Comparison of ENCODE assay signal across 1 cellular context in the genomic region with DNA sequence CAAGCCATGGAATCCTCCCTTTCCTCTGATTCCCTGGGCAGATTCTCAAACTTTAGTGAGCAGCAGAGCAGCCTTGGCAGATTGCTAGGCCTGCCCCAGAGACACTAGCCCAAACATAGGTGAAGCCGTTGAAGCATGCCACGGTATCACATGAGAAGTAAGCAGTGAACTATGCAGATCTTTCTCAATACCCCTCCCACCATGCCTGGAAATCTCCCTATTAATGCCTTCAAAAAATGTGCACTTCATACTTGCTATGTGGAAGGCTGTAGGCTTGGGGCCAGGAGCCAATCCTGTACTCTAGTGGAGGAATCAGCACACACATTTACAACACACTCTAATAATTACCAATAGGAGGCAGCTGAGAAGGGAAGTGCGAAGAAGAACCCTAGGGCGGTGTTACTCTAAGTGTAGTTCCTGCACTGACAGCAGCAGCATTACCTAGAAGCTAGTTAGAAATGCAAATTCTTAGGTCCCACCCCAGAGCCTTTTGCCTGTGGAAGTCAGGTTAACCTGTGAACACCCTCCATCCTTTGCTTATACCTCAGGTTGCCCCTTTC.
TF ChIP-seq lines count a peak whose summit lies in the region.

No MANE protein-coding gene starts in this region.

TF ChIP-seq in K562, 482 proteins besides CTCF, POLR2A, EP300 and RAD21 (continued from another document):
- TF ChIP-seq, protein P1, sequence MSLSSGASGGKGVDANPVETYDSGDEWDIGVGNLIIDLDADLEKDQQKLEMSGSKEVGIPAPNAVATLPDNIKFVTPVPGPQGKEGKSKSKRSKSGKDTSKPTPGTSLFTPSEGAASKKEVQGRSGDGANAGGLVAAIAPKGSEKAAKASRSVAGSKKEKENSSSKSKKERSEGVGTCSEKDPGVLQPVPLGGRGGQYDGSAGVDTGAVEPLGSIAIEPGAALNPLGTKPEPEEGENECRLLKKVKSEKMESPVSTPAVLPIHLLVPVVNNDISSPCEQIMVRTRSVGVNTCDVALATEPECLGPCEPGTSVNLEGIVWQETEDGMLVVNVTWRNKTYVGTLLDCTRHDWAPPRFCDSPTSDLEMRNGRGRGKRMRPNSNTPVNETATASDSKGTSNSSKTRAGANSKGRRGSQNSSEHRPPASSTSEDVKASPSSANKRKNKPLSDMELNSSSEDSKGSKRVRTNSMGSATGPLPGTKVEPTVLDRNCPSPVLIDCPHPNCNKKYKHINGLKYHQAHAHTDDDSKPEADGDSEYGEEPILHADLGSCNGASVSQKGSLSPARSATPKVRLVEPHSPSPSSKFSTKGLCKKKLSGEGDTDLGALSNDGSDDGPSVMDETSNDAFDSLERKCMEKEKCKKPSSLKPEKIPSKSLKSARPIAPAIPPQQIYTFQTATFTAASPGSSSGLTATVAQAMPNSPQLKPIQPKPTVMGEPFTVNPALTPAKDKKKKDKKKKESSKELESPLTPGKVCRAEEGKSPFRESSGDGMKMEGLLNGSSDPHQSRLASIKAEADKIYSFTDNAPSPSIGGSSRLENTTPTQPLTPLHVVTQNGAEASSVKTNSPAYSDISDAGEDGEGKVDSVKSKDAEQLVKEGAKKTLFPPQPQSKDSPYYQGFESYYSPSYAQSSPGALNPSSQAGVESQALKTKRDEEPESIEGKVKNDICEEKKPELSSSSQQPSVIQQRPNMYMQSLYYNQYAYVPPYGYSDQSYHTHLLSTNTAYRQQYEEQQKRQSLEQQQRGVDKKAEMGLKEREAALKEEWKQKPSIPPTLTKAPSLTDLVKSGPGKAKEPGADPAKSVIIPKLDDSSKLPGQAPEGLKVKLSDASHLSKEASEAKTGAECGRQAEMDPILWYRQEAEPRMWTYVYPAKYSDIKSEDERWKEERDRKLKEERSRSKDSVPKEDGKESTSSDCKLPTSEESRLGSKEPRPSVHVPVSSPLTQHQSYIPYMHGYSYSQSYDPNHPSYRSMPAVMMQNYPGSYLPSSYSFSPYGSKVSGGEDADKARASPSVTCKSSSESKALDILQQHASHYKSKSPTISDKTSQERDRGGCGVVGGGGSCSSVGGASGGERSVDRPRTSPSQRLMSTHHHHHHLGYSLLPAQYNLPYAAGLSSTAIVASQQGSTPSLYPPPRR (CRISPR knock-in tag; IDR thresholded peaks at IDR 0.05; ENCODE audit: borderline replicate concordance), result no peak
- TF ChIP-seq, protein P2, sequence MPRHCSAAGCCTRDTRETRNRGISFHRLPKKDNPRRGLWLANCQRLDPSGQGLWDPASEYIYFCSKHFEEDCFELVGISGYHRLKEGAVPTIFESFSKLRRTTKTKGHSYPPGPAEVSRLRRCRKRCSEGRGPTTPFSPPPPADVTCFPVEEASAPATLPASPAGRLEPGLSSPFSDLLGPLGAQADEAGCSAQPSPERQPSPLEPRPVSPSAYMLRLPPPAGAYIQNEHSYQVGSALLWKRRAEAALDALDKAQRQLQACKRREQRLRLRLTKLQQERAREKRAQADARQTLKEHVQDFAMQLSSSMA (CRISPR knock-in tag; IDR thresholded peaks at IDR 0.05), result no peak
- TF ChIP-seq, protein P3, sequence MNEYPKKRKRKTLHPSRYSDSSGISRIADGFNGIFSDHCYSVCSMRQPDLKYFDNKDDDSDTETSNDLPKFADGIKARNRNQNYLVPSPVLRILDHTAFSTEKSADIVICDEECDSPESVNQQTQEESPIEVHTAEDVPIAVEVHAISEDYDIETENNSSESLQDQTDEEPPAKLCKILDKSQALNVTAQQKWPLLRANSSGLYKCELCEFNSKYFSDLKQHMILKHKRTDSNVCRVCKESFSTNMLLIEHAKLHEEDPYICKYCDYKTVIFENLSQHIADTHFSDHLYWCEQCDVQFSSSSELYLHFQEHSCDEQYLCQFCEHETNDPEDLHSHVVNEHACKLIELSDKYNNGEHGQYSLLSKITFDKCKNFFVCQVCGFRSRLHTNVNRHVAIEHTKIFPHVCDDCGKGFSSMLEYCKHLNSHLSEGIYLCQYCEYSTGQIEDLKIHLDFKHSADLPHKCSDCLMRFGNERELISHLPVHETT (CRISPR knock-in tag; conservative IDR thresholded peaks at IDR 0.05 in 1 of 2, IDR thresholded peaks at IDR 0.05 in 1 of 2), result no peak
- TF ChIP-seq, protein P4, sequence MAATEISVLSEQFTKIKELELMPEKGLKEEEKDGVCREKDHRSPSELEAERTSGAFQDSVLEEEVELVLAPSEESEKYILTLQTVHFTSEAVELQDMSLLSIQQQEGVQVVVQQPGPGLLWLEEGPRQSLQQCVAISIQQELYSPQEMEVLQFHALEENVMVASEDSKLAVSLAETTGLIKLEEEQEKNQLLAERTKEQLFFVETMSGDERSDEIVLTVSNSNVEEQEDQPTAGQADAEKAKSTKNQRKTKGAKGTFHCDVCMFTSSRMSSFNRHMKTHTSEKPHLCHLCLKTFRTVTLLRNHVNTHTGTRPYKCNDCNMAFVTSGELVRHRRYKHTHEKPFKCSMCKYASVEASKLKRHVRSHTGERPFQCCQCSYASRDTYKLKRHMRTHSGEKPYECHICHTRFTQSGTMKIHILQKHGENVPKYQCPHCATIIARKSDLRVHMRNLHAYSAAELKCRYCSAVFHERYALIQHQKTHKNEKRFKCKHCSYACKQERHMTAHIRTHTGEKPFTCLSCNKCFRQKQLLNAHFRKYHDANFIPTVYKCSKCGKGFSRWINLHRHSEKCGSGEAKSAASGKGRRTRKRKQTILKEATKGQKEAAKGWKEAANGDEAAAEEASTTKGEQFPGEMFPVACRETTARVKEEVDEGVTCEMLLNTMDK (IDR thresholded peaks at IDR 0.05; ENCODE audit: borderline replicate concordance, insufficient read depth, low read depth, low read length, poor library complexity, severe bottlenecking), result no peak
